ENCODE assay signal across 1 cellular context in genomic region chr18:67525328-67526110, GRCh38.
A peak's percentile ranks its signal among the peaks of the same experiment; 100 is the strongest.
TF ChIP-seq lines count a peak whose summit lies in the region.

No MANE protein-coding gene starts in this region.

TF ChIP-seq in SK-N-SH, 30 proteins besides CTCF, POLR2A, EP300 and RAD21 (continued from another document):
- TF ChIP-seq, protein P1, sequence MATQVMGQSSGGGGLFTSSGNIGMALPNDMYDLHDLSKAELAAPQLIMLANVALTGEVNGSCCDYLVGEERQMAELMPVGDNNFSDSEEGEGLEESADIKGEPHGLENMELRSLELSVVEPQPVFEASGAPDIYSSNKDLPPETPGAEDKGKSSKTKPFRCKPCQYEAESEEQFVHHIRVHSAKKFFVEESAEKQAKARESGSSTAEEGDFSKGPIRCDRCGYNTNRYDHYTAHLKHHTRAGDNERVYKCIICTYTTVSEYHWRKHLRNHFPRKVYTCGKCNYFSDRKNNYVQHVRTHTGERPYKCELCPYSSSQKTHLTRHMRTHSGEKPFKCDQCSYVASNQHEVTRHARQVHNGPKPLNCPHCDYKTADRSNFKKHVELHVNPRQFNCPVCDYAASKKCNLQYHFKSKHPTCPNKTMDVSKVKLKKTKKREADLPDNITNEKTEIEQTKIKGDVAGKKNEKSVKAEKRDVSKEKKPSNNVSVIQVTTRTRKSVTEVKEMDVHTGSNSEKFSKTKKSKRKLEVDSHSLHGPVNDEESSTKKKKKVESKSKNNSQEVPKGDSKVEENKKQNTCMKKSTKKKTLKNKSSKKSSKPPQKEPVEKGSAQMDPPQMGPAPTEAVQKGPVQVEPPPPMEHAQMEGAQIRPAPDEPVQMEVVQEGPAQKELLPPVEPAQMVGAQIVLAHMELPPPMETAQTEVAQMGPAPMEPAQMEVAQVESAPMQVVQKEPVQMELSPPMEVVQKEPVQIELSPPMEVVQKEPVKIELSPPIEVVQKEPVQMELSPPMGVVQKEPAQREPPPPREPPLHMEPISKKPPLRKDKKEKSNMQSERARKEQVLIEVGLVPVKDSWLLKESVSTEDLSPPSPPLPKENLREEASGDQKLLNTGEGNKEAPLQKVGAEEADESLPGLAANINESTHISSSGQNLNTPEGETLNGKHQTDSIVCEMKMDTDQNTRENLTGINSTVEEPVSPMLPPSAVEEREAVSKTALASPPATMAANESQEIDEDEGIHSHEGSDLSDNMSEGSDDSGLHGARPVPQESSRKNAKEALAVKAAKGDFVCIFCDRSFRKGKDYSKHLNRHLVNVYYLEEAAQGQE (IDR thresholded peaks at IDR 0.05; ENCODE audit: low read depth, low read length): peak; percentile 38; the same call in 1 of the 2 replicates
- peak; percentile 44; the same call in 1 of the 2 replicates for TF ChIP-seq TAF1 (IDR thresholded peaks at IDR 0.05; ENCODE audit: borderline replicate concordance, low read depth, low read length)
- no peak for TF ChIP-seq GABPA (IDR thresholded peaks at IDR 0.05; ENCODE audit: low read depth)
